In genomic region chr12:49565956-49566265, GRCh38 we compare ENCODE assay signal across 18 cellular contexts. TPM values are rescaled to one million over a fixed set of nuclear protein-coding genes. Genes with fewer than 3 reads are reported as not detected.
A peak's percentile ranks its signal among the peaks of the same experiment; 100 is the strongest.
DNase-seq lines count a peak whose midpoint lies in the region; ATAC-seq, FAIRE-seq and TF ChIP-seq lines count a peak whose summit lies in the region.
"Had no signal": no experiment of that assay in that cellular context is flagged by ENCODE, and none has a peak within 500 bp of the region (broad histone marks: within the 10 kb centered on the region; RNA-seq: fewer than 3 reads in every experiment).

No MANE protein-coding gene starts in this region.

- no peaks in the 10 kb centered on the region for H3K27me3 Mint-ChIP-seq in activated naive CD4-positive, alpha-beta T cell treated with anti-CD3 and anti-CD28 coated beads, Interleukin-2, amount 50 U/mL, for 24 hours
- H3K27me3 Mint-ChIP-seq in activated naive CD4-positive, alpha-beta T cell treated with anti-CD3 and anti-CD28 coated beads for 36 hours (ENCODE audit: low read depth), result no peaks in the 10 kb centered on the region
- H3K27me3 Mint-ChIP-seq in GM23338 (ENCODE audit: insufficient read depth, low read depth, poor library complexity) (peaks cover 16% of the 10 kb centered on the region), HFFc6 (ENCODE audit: insufficient read depth) (peaks cover 2% of the 10 kb centered on the region; the same call in 1 of the 2 replicates)

- no peak overlapping the region for H3K27ac Mint-ChIP-seq in activated naive CD4-positive, alpha-beta T cell treated with anti-CD3 and anti-CD28 coated beads, Interleukin-2, amount 50 U/mL, for 24 hours
- no peak overlapping the region for H3K27ac Mint-ChIP-seq in activated naive CD4-positive, alpha-beta T cell treated with anti-CD3 and anti-CD28 coated beads for 36 hours
- H3K27ac Mint-ChIP-seq in GM23338, result no peak overlapping the region
- H3K27ac Mint-ChIP-seq in HFFc6, result no peak overlapping the region
- H3K27ac Mint-ChIP-seq: mesothelial cell of epicardium had no signal

- no peaks in the 10 kb centered on the region for H3K9me3 ChIP-seq in osteoblast (ENCODE audit: low read depth, low read length)
- H3K9me3 ChIP-seq: SK-N-SH had no signal

- no peaks in the 10 kb centered on the region for H3K27me3 ChIP-seq in GM23338 (ENCODE audit: insufficient read depth)
- H3K27me3 ChIP-seq in osteoblast (ENCODE audit: insufficient read depth, low read length), result no peaks in the 10 kb centered on the region

- H3K79me2 ChIP-seq in GM23338 (replicated peaks; ENCODE audit: insufficient read depth), result peaks cover 29% of the 10 kb centered on the region
- H3K79me2 ChIP-seq in osteoblast (ENCODE audit: insufficient read depth, low read length), result peaks cover 45% of the 10 kb centered on the region

- FAIRE-seq in H54 (lab: Jason Lieb, UNC), result no peak

- H3F3A ChIP-seq in GM23338 (replicated peaks; ENCODE audit: low read depth), result peaks cover 4% of the 10 kb centered on the region; the same call in 1 of the 2 replicates

- H3K4me3 Mint-ChIP-seq in activated naive CD4-positive, alpha-beta T cell treated with anti-CD3 and anti-CD28 coated beads, Interleukin-2, amount 50 U/mL, for 24 hours, result peak overlapping the region; percentile 44
- no peak overlapping the region for H3K4me3 Mint-ChIP-seq in activated naive CD4-positive, alpha-beta T cell treated with anti-CD3 and anti-CD28 coated beads for 36 hours
- H3K4me3 Mint-ChIP-seq in GM23338, result 0 out of 3 replicates have a peak overlapping the region, but pooled peaks have one; percentile 12
- no peak overlapping the region for H3K4me3 Mint-ChIP-seq in HFFc6
- H3K4me3 Mint-ChIP-seq: mesothelial cell of epicardium had no signal

- no peak overlapping the region for H3K27ac ChIP-seq in GM23338 (ENCODE audit: low read depth)
- peak overlapping the region; percentile 82 for H3K27ac ChIP-seq in cingulate gyrus (ENCODE audit: low read depth, low read length)
- no peak overlapping the region for H3K27ac ChIP-seq in osteoblast (ENCODE audit: low read depth, low read length)

- H3K36me3 Mint-ChIP-seq in activated naive CD4-positive, alpha-beta T cell treated with anti-CD3 and anti-CD28 coated beads, Interleukin-2, amount 50 U/mL, for 24 hours, result peaks cover 8% of the 10 kb centered on the region
- peaks cover 19% of the 10 kb centered on the region for H3K36me3 Mint-ChIP-seq in activated naive CD4-positive, alpha-beta T cell treated with anti-CD3 and anti-CD28 coated beads for 36 hours (ENCODE audit: low read depth)
- H3K36me3 Mint-ChIP-seq in GM23338 (ENCODE audit: low read depth) (peaks cover 44% of the 10 kb centered on the region), HFFc6 (ENCODE audit: low read depth) (peaks cover 12% of the 10 kb centered on the region; the same call in 1 of the 2 replicates)

- DNase-seq in activated naive CD4-positive, alpha-beta T cell treated with anti-CD3 and anti-CD28 coated beads for 36 hours, result no peak
- DNase-seq in GM23338 (ENCODE audit: low spot score) (no peak), osteoblast (ENCODE audit: insufficient read length, low spot score, missing footprints) (peak; percentile 18), NCI-H2081 treated with DMSO at 0.1 percent for 48 hours (lab: John Stamatoyannopoulos, UW) (no peak), HFFc6 (no peak), H54 (ENCODE audit: insufficient read length, low spot score) (no peak)
- DNase-seq: activated CD4-positive, alpha-beta T cell treated with anti-CD3 and anti-CD28 coated beads for 48 hours; COR-L47; islet precursor cell; NCI-H1417 treated with DMSO at 0.1 percent for 48 hours; NCI-H774; SK-N-SH had no signal

- no peak overlapping the region for H3K4me3 ChIP-seq in GM23338
- H3K4me3 ChIP-seq in osteoblast (ENCODE audit: insufficient read depth, low read length), result no peak overlapping the region

- no peaks in the 10 kb centered on the region for H3K9me2 ChIP-seq in GM23338 (ENCODE audit: insufficient read depth)
- H3K9me2 ChIP-seq: SK-N-SH had no signal

- H3K4me2 ChIP-seq in GM23338 (no peak overlapping the region), osteoblast (ENCODE audit: insufficient read depth, low read length) (no peak overlapping the region)

- TF ChIP-seq POLR2A in H54 (IDR thresholded peaks at IDR 0.05; ENCODE audit: low read depth, low read length), result no peak

- H3K4me1 ChIP-seq in GM23338 (ENCODE audit: insufficient read depth) (peaks cover 6% of the 10 kb centered on the region), osteoblast (ENCODE audit: insufficient read depth, low read length) (peaks cover 14% of the 10 kb centered on the region)

- CTCF ChIA-PET in activated naive CD4-positive, alpha-beta T cell treated with anti-CD3 and anti-CD28 coated beads for 36 hours (lab: Charles Lee), result interaction anchor here (2.3 kb wide), 1 partner anchor 14 kb away, joined by 6 read pairs; no protein-coding TSS in a partner anchor

- TF ChIP-seq CTCF in GM23338 (conservative IDR thresholded peaks at IDR 0.05; ENCODE audit: low read depth in 2 of 2) (no peak), osteoblast (IDR thresholded peaks at IDR 0.05; ENCODE audit: extremely low read depth, low read depth, low read length) (no peak), HFFc6 (IDR thresholded peaks at IDR 0.05) (no peak)

- H3K9me3 Mint-ChIP-seq in activated naive CD4-positive, alpha-beta T cell treated with anti-CD3 and anti-CD28 coated beads, Interleukin-2, amount 50 U/mL, for 24 hours, result no peaks in the 10 kb centered on the region
- H3K9me3 Mint-ChIP-seq in activated naive CD4-positive, alpha-beta T cell treated with anti-CD3 and anti-CD28 coated beads for 36 hours, result no peaks in the 10 kb centered on the region
- H3K9me3 Mint-ChIP-seq in GM23338, result no peaks in the 10 kb centered on the region; the same call in 2 of the 3 replicates
- no peaks in the 10 kb centered on the region for H3K9me3 Mint-ChIP-seq in HFFc6
- H3K9me3 Mint-ChIP-seq: activated T-helper 1 cell treated with anti-CD3 and anti-CD28 coated beads, Interleukin-12 subunit alpha, Interleukin-12 subunit beta, Interleukin-2, Interleukin-4 antibody, amounts not matched to agents 30 ng/mL and 10 ng/mL and 1 ng/mL, durations not matched to agents 14 hours and 24 hours and 36 hours; mesothelial cell of epicardium had no signal

- H4K20me1 ChIP-seq in GM23338 (replicated peaks; ENCODE audit: insufficient read depth), result no peaks in the 10 kb centered on the region
- H4K20me1 ChIP-seq in osteoblast (ENCODE audit: insufficient read depth, low read length), result no peaks in the 10 kb centered on the region

- H3K4me1 Mint-ChIP-seq in activated naive CD4-positive, alpha-beta T cell treated with anti-CD3 and anti-CD28 coated beads, Interleukin-2, amount 50 U/mL, for 24 hours, result peaks cover 55% of the 10 kb centered on the region
- peaks cover 45% of the 10 kb centered on the region for H3K4me1 Mint-ChIP-seq in activated naive CD4-positive, alpha-beta T cell treated with anti-CD3 and anti-CD28 coated beads for 36 hours (ENCODE audit: low read depth)
- H3K4me1 Mint-ChIP-seq in GM23338 (0 out of 3 replicates have a peak, but pooled peaks cover 3% of the 10 kb centered on the region), HFFc6 (ENCODE audit: low read depth) (peaks cover 11% of the 10 kb centered on the region)

- no peak overlapping the region for H2AFZ ChIP-seq in GM23338
- H2AFZ ChIP-seq in osteoblast (ENCODE audit: low read length), result no peak overlapping the region

- H3K36me3 ChIP-seq in GM23338 (ENCODE audit: insufficient read depth) (peaks cover 23% of the 10 kb centered on the region), osteoblast (ENCODE audit: insufficient read depth, low read length) (peaks cover 40% of the 10 kb centered on the region)

- ATAC-seq in GM23338, result no peak
- ATAC-seq: Panc1, sciatic nerve had no signal

- intact Hi-C loops in activated naive CD4-positive, alpha-beta T cell treated with anti-CD3 and anti-CD28 coated beads for 36 hours (cut with micrococcal nuclease), result loop anchor here (5.0 kb wide), 2 partner anchors 141 to 461 kb away; partner anchors contain the start of genes FMNL3 and RACGAP1

TF ChIP-seq in GM23338, 12 proteins besides CTCF, POLR2A, EP300 and RAD21 (continues in another document):
- TF ChIP-seq CREB1 (CRISPR knock-in tag; IDR thresholded peaks at IDR 0.05; ENCODE audit: low read depth), result no peak
- TF ChIP-seq ZNF114 (CRISPR knock-in tag; IDR thresholded peaks at IDR 0.05), result no peak
- TF ChIP-seq EZH2 (IDR thresholded peaks at IDR 0.05; ENCODE audit: low read depth, unreplicated experiment), result no peak
- TF ChIP-seq STAT1 (IDR thresholded peaks at IDR 0.05; ENCODE audit: unreplicated experiment), result no peak

RNA-seq across cellular contexts. Expression of gene MCRS1, which starts 2.0 kb away (rescaled TPM):
- 10 to 100 TPM; 49.8 to 52.7 TPM for total RNA-seq in activated naive CD4-positive, alpha-beta T cell treated with anti-CD3 and anti-CD28 coated beads for 36 hours
- total RNA-seq in GM23338 (2014; rRNA removed; shearing (Covaris generic)), result 97.6 and 105 TPM in 2 replicates
- polyA plus RNA-seq in GM23338 (2016; fragmentation: Nextera tagmentation; extraction: Ambion mirVana), result 134 and 139 TPM in 2 replicates
- total RNA-seq in osteoblast, result 51.0 and 56.5 TPM in 2 replicates
- 10 to 100 TPM; 46.2 to 59.8 (median 55.4) TPM for total RNA-seq in HFFc6 (2021; fragmentation: NEBNext Ultra II Directional; extraction: Animal tissue kit (Norgen Biotek cat#: 25700))

RNA-seq across cellular contexts. Expression of gene KCNH3, which starts 27.1 kb away (rescaled TPM):
- total RNA-seq in activated naive CD4-positive, alpha-beta T cell treated with anti-CD3 and anti-CD28 coated beads for 36 hours, result under 1 TPM; 0.57 to 0.91 TPM
- 0.12 and 0.52 TPM in 2 replicates for total RNA-seq in GM23338 (2014; rRNA removed; shearing (Covaris generic))
- 0.21 and 0.28 TPM in 2 replicates for polyA plus RNA-seq in GM23338 (2016; fragmentation: Nextera tagmentation; extraction: Ambion mirVana)
- total RNA-seq in osteoblast, result not detected in 2 replicates
- under 1 TPM in 2 of 6 experiments, not detected in 4; 0.05 to 0.10 TPM for total RNA-seq in HFFc6 (2021; fragmentation: NEBNext Ultra II Directional; extraction: Animal tissue kit (Norgen Biotek cat#: 25700))

RNA-seq across cellular contexts. Expression of gene FAM186B, which starts 39.5 kb away (rescaled TPM):
- total RNA-seq in activated naive CD4-positive, alpha-beta T cell treated with anti-CD3 and anti-CD28 coated beads for 36 hours, result under 1 TPM in 1 of 2 experiments, not detected in 1; 0.12 TPM
- total RNA-seq in GM23338 (2014; rRNA removed; shearing (Covaris generic)), result 0.08 and 0.38 TPM in 2 replicates
- polyA plus RNA-seq in GM23338 (2016; fragmentation: Nextera tagmentation; extraction: Ambion mirVana), result 0.21 and 0.31 TPM in 2 replicates
- total RNA-seq in osteoblast, result 0.59 and 0.72 TPM in 2 replicates
- total RNA-seq in HFFc6 (2021; fragmentation: NEBNext Ultra II Directional; extraction: Animal tissue kit (Norgen Biotek cat#: 25700)), result under 1 TPM; 0.21 to 0.46 (median 0.31) TPM

RNA-seq across cellular contexts. Expression of gene PRPF40B, which starts 57.5 kb away (rescaled TPM):
- total RNA-seq in activated naive CD4-positive, alpha-beta T cell treated with anti-CD3 and anti-CD28 coated beads for 36 hours, result 1 to 10 TPM; 7.2 to 7.7 TPM
- 14.7 and 17.9 TPM in 2 replicates for total RNA-seq in GM23338 (2014; rRNA removed; shearing (Covaris generic))
- polyA plus RNA-seq in GM23338 (2016; fragmentation: Nextera tagmentation; extraction: Ambion mirVana), result 16.7 and 19.0 TPM in 2 replicates
- total RNA-seq in osteoblast, result 11.6 and 12.4 TPM in 2 replicates
- total RNA-seq in HFFc6 (2021; fragmentation: NEBNext Ultra II Directional; extraction: Animal tissue kit (Norgen Biotek cat#: 25700)), result 10 to 100 TPM; 10.3 to 11.9 (median 11.2) TPM

Comparison
In these comparisons a context has a peak if more than half of its experiments do, and no peak if none do; other contexts are left out.
1. H3K4me3 Mint-ChIP-seq: peak in activated naive CD4-positive, alpha-beta T cell treated with anti-CD3 and anti-CD28 coated beads, Interleukin-2, amount 50 U/mL, for 24 hours (single experiment) and GM23338 (single experiment); none in activated naive CD4-positive, alpha-beta T cell treated with anti-CD3 and anti-CD28 coated beads for 36 hours (single experiment) and HFFc6 (single experiment).